Comparison of ENCODE assay signal across 9 cellular contexts in the genomic region with DNA sequence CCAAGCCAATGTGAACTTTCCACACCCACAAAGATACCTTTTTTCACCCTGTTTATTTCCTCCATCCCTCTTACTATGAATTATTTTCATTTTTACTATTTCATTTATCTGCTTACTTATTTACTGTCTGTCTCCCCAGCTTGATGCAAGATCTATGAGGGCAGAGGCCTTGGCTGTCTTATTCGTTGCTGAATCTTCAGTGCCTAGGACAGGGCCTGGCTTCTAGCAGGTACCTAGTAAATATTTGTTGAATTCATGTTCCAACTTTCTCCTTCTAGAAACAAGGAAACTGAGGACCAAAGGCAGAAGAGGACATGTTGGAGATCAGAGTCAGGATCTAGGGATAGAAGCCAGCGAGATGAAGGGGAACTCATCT. TPM values are rescaled to one million over a fixed set of nuclear protein-coding genes. Genes with fewer than 3 reads are reported as not detected.
DNase-seq lines count a peak whose midpoint lies in the region; ATAC-seq and TF ChIP-seq lines count a peak whose summit lies in the region.
"Had no signal": no experiment of that assay in that cellular context is flagged by ENCODE, and none has a peak within 500 bp of the region (broad histone marks: within the 10 kb centered on the region; RNA-seq: fewer than 3 reads in every experiment).

No MANE protein-coding gene starts in this region.

- H3K27ac Mint-ChIP-seq in activated naive CD4-positive, alpha-beta T cell treated with anti-CD3 and anti-CD28 coated beads, Interleukin-2, amount 50 U/mL, for 24 hours = no peak overlapping the region
- peak overlapping the region; percentile 53 for H3K27ac Mint-ChIP-seq in activated CD4-positive, alpha-beta memory T cell treated with anti-CD3 and anti-CD28 coated beads for 36 hours
- no peak overlapping the region for H3K27ac Mint-ChIP-seq in memory B cell

- peak overlapping the region; percentile 71 for H3K4me3 Mint-ChIP-seq in activated naive CD4-positive, alpha-beta T cell treated with anti-CD3 and anti-CD28 coated beads, Interleukin-2, amount 50 U/mL, for 24 hours
- peak overlapping the region; percentile 61 for H3K4me3 Mint-ChIP-seq in activated CD4-positive, alpha-beta memory T cell treated with anti-CD3 and anti-CD28 coated beads for 36 hours
- peak overlapping the region; percentile 71 for H3K4me3 Mint-ChIP-seq in memory B cell

- no peaks in the 10 kb centered on the region for H3K9me3 ChIP-seq in thoracic aorta

- intact Hi-C loops in activated CD4-positive, alpha-beta memory T cell treated with anti-CD3 and anti-CD28 coated beads for 36 hours (cut with micrococcal nuclease) = loop anchor here (1.0 kb wide), 1 partner anchor 42 kb away; a partner anchor contains a TSS

- no peak for DNase-seq in activated naive CD4-positive, alpha-beta T cell treated with Interleukin-2 at 50 U/mL for 16 hours
- DNase-seq in activated CD4-positive, alpha-beta memory T cell treated with anti-CD3 and anti-CD28 coated beads for 36 hours = no peak
- DNase-seq in memory B cell (ENCODE audit: low spot score in 2 of 2) = no peak
- DNase-seq in thoracic aorta (ENCODE audit: low spot score) = no peak
- no peak for DNase-seq in hepatic stellate cell (ENCODE audit: low spot score)
- no peak for DNase-seq in NCI-H774 (lab: John Stamatoyannopoulos, UW)

- CTCF ChIA-PET in activated CD4-positive, alpha-beta memory T cell treated with anti-CD3 and anti-CD28 coated beads for 36 hours (lab: Charles Lee) = interaction anchor here (1.9 kb wide), 1 partner anchor 12 kb away, joined by 7 read pairs; a partner anchor contains a TSS

- H3K36me3 Mint-ChIP-seq in activated naive CD4-positive, alpha-beta T cell treated with anti-CD3 and anti-CD28 coated beads, Interleukin-2, amount 50 U/mL, for 24 hours = no peaks in the 10 kb centered on the region
- no peaks in the 10 kb centered on the region for H3K36me3 Mint-ChIP-seq in activated CD4-positive, alpha-beta memory T cell treated with anti-CD3 and anti-CD28 coated beads for 36 hours
- H3K36me3 Mint-ChIP-seq in memory B cell = no peaks in the 10 kb centered on the region

- peaks cover 12% of the 10 kb centered on the region for H3K4me1 Mint-ChIP-seq in activated naive CD4-positive, alpha-beta T cell treated with anti-CD3 and anti-CD28 coated beads, Interleukin-2, amount 50 U/mL, for 24 hours
- peaks cover 16% of the 10 kb centered on the region for H3K4me1 Mint-ChIP-seq in activated CD4-positive, alpha-beta memory T cell treated with anti-CD3 and anti-CD28 coated beads for 36 hours (ENCODE audit: low read depth)
- H3K4me1 Mint-ChIP-seq in memory B cell = peaks cover 3% of the 10 kb centered on the region

- TF ChIP-seq CTCF in thoracic aorta (IDR thresholded peaks at IDR 0.05) = no peak

- peaks cover 8% of the 10 kb centered on the region for H3K27me3 ChIP-seq in thoracic aorta (replicated peaks; ENCODE audit: insufficient read depth)

- peaks cover 3% of the 10 kb centered on the region for H3K27me3 Mint-ChIP-seq in activated naive CD4-positive, alpha-beta T cell treated with anti-CD3 and anti-CD28 coated beads, Interleukin-2, amount 50 U/mL, for 24 hours
- H3K27me3 Mint-ChIP-seq in activated CD4-positive, alpha-beta memory T cell treated with anti-CD3 and anti-CD28 coated beads for 36 hours = peaks cover 8% of the 10 kb centered on the region
- H3K27me3 Mint-ChIP-seq in memory B cell = peaks cover 10% of the 10 kb centered on the region

- POLR2A ChIA-PET in activated CD4-positive, alpha-beta memory T cell treated with anti-CD3 and anti-CD28 coated beads for 36 hours (lab: Charles Lee) = no interaction called here

- no peak for ATAC-seq in memory B cell (ENCODE audit: low read depth)
- ATAC-seq in thoracic aorta (ENCODE audit: insufficient number of reproducible peaks, low FRiP score, low read depth) = no peak
- ATAC-seq in GM21528 (IDR thresholded peaks at IDR 0.05; ENCODE audit: low FRiP score, unreplicated experiment) = no peak

- H3K36me3 ChIP-seq in thoracic aorta = no peaks in the 10 kb centered on the region

- H3K9me3 Mint-ChIP-seq in activated naive CD4-positive, alpha-beta T cell treated with anti-CD3 and anti-CD28 coated beads, Interleukin-2, amount 50 U/mL, for 24 hours = no peaks in the 10 kb centered on the region
- no peaks in the 10 kb centered on the region for H3K9me3 Mint-ChIP-seq in activated CD4-positive, alpha-beta memory T cell treated with anti-CD3 and anti-CD28 coated beads for 36 hours
- H3K9me3 Mint-ChIP-seq in memory B cell = no peaks in the 10 kb centered on the region

- peaks cover 7 to 11% of the 10 kb centered on the region in 2 donors for H3K4me1 ChIP-seq in thoracic aorta (ENCODE audit: control insufficient read depth in 1 of 2, low read depth in 2 of 2)

- H3K27ac ChIP-seq in thoracic aorta = no peak overlapping the region

- peak overlapping the region; percentile 72 for H3K4me3 ChIP-seq in thoracic aorta

RNA-seq across cellular contexts. Expression of a gene that starts 0.5 kb away (rescaled TPM):
- total RNA-seq in activated CD4-positive, alpha-beta memory T cell treated with anti-CD3 and anti-CD28 coated beads for 36 hours = 1 to 10 TPM in 1 of 2 experiments, under 1 TPM in 1; 0.63 to 1.1 TPM
- total RNA-seq in thoracic aorta = 1 to 10 TPM; 7.2 to 9.7 TPM

RNA-seq across cellular contexts. Expression of a gene that starts 11.3 kb away (rescaled TPM):
- total RNA-seq in activated CD4-positive, alpha-beta memory T cell treated with anti-CD3 and anti-CD28 coated beads for 36 hours = 100 to 1,000 TPM in 1 of 2 experiments, 10 to 100 TPM in 1; 95.4 to 105 TPM
- 10 to 100 TPM; 68.0 to 86.0 TPM for total RNA-seq in thoracic aorta

RNA-seq across cellular contexts. Expression of a gene that starts 42.6 kb away (rescaled TPM):
- 10 to 100 TPM; 86.9 to 90.1 TPM for total RNA-seq in activated CD4-positive, alpha-beta memory T cell treated with anti-CD3 and anti-CD28 coated beads for 36 hours
- total RNA-seq in thoracic aorta = 100 to 1,000 TPM; 208 to 329 TPM

RNA-seq across cellular contexts. Expression of a gene that starts 53.4 kb away (rescaled TPM):
- not detected for total RNA-seq in activated CD4-positive, alpha-beta memory T cell treated with anti-CD3 and anti-CD28 coated beads for 36 hours
- total RNA-seq in thoracic aorta = not detected
- total RNA-seq: LHCN-M2 had no signal
